8 cellular contexts compared by ENCODE assay signal in genomic region chr1:115828101-115829022, GRCh38. TPM values are rescaled to one million over a fixed set of nuclear protein-coding genes. Genes with fewer than 3 reads are reported as not detected.
DNase-seq lines count a peak whose midpoint lies in the region; ATAC-seq and TF ChIP-seq lines count a peak whose summit lies in the region.

No MANE protein-coding gene starts in this region.

- no peaks in the 10 kb centered on the region for H3K9me3 Mint-ChIP-seq in activated CD4-positive, alpha-beta T cell treated with anti-CD3 and anti-CD28 coated beads, Interleukin-2, amount 10 ng/mL, durations not matched to agents 7 days and 5 days

- peaks cover 42% of the 10 kb centered on the region for H3K27me3 Mint-ChIP-seq in activated CD4-positive, alpha-beta T cell treated with anti-CD3 and anti-CD28 coated beads, Interleukin-2, amount 10 ng/mL, durations not matched to agents 7 days and 5 days

- ATAC-seq in HG03095 (IDR thresholded peaks at IDR 0.05; ENCODE audit: unreplicated experiment) = no peak

- POLR2A ChIA-PET in activated CD4-positive, alpha-beta T cell treated with anti-CD3 and anti-CD28 coated beads, Interleukin-2, amount 10 ng/mL, durations not matched to agents 7 days and 5 days (lab: Charles Lee) = no interaction called here
- POLR2A ChIA-PET in GM10248 (lab: Yijun Ruan, JAX) = no interaction called here

- H3K4me3 Mint-ChIP-seq in activated CD4-positive, alpha-beta T cell treated with anti-CD3 and anti-CD28 coated beads, Interleukin-2, amount 10 ng/mL, durations not matched to agents 7 days and 5 days = peak overlapping the region; percentile 51

- peaks cover 6% of the 10 kb centered on the region for H3K4me1 Mint-ChIP-seq in activated CD4-positive, alpha-beta T cell treated with anti-CD3 and anti-CD28 coated beads, Interleukin-2, amount 10 ng/mL, durations not matched to agents 7 days and 5 days

- H3K9me3 ChIP-seq in iPS-20b (ENCODE audit: insufficient read depth, low read depth, low read length) (no peaks in the 10 kb centered on the region), skeletal muscle satellite cell (replicated peaks; ENCODE audit: low read length) (no peaks in the 10 kb centered on the region)

- no peak overlapping the region for H3K9ac ChIP-seq in iPS-20b (ENCODE audit: low read depth, low read length)
- peak overlapping the region; percentile 29 for H3K9ac ChIP-seq in skeletal muscle satellite cell (ENCODE audit: low read depth, low read length)

- peak overlapping the region; percentile 19 for H3K27ac Mint-ChIP-seq in activated CD4-positive, alpha-beta T cell treated with anti-CD3 and anti-CD28 coated beads, Interleukin-2, amount 10 ng/mL, durations not matched to agents 7 days and 5 days

- H3K36me3 ChIP-seq in iPS-20b (ENCODE audit: insufficient read depth, low read depth, low read length) (no peaks in the 10 kb centered on the region), skeletal muscle satellite cell (ENCODE audit: insufficient read depth, low read length) (no peaks in the 10 kb centered on the region)

- H3K4me1 ChIP-seq in iPS-20b (ENCODE audit: insufficient read depth, low read length) (peaks cover 6% of the 10 kb centered on the region; the same call in 1 of the 2 replicates), skeletal muscle satellite cell (ENCODE audit: control insufficient read depth, insufficient read depth, low read length) (peaks cover 14% of the 10 kb centered on the region)

- no peak for TF ChIP-seq CTCF in GM10248 (IDR thresholded peaks at IDR 0.05; ENCODE audit: control extremely low read depth, extremely low read depth, low read depth, missing control alignments)

- peaks cover 2% of the 10 kb centered on the region for H3K36me3 Mint-ChIP-seq in activated CD4-positive, alpha-beta T cell treated with anti-CD3 and anti-CD28 coated beads, Interleukin-2, amount 10 ng/mL, durations not matched to agents 7 days and 5 days (ENCODE audit: low read depth)

- H3K4me2 ChIP-seq in skeletal muscle satellite cell (ENCODE audit: low read length) = peak overlapping the region; percentile 80

- peaks cover 38% of the 10 kb centered on the region for H3K27me3 ChIP-seq in iPS-20b (ENCODE audit: insufficient read depth, low read length)
- H3K27me3 ChIP-seq in skeletal muscle satellite cell (ENCODE audit: control insufficient read depth, insufficient read depth, low read length) = peaks cover 11% of the 10 kb centered on the region

- H3K4me3 ChIP-seq in iPS-20b (ENCODE audit: low read length) = peak overlapping the region; percentile 80
- peak overlapping the region; percentile 60 for H3K4me3 ChIP-seq in skeletal muscle satellite cell (ENCODE audit: low read length)

- no peak for DNase-seq in activated CD4-positive, alpha-beta T cell treated with anti-CD3 and anti-CD28 coated beads, Interleukin-2, amount 10 ng/mL, durations not matched to agents 7 days and 5 days
- DNase-seq in activated CD4-positive, alpha-beta T cell treated with anti-CD3 and anti-CD28 coated beads, Interleukin-2, amount 50 U/mL, for 1 hour = no peak
- peak; percentile 37 for DNase-seq in astrocyte of the hippocampus (ENCODE audit: low read depth, low spot score)
- no peak for DNase-seq in GM10248 (ENCODE audit: extremely low spot score)
- DNase-seq in COLO829 (ENCODE audit: low spot score) = no peak

- CTCF ChIA-PET in activated CD4-positive, alpha-beta T cell treated with anti-CD3 and anti-CD28 coated beads, Interleukin-2, amount 10 ng/mL, durations not matched to agents 7 days and 5 days (lab: Charles Lee) = no interaction called here
- CTCF ChIA-PET in GM10248 (lab: Yijun Ruan, JAX) = no interaction called here

- H3K27ac ChIP-seq in iPS-20b (ENCODE audit: low read length) = no peak overlapping the region

RNA-seq across cellular contexts. Expression of gene NHLH2, which starts 12.6 kb away (rescaled TPM):
- not detected for total RNA-seq in activated CD4-positive, alpha-beta T cell treated with anti-CD3 and anti-CD28 coated beads, Interleukin-2, amount 10 ng/mL, durations not matched to agents 7 days and 5 days
- total RNA-seq in skeletal muscle satellite cell (2012; rRNA removed) = 0.22 TPM in 1 of 2 replicates, not detected in the other

RNA-seq across cellular contexts. Expression of gene CASQ2, which starts 59.8 kb away (rescaled TPM):
- total RNA-seq in activated CD4-positive, alpha-beta T cell treated with anti-CD3 and anti-CD28 coated beads, Interleukin-2, amount 10 ng/mL, durations not matched to agents 7 days and 5 days = not detected
- under 0.01 and 15.5 TPM in 2 replicates for total RNA-seq in skeletal muscle satellite cell (2012; rRNA removed)
